ENCODE assay signal across 13 cellular contexts in genomic region chr13:23469901-23470525, GRCh38. TPM values are rescaled to one million over a fixed set of nuclear protein-coding genes. Genes with fewer than 3 reads are reported as not detected.
DNase-seq lines count a peak whose midpoint lies in the region; ATAC-seq, FAIRE-seq and TF ChIP-seq lines count a peak whose summit lies in the region.
"Had no signal": no experiment of that assay in that cellular context is flagged by ENCODE, and none has a peak within 500 bp of the region (broad histone marks: within the 10 kb centered on the region; RNA-seq: fewer than 3 reads in every experiment).

No MANE protein-coding gene starts in this region.

- H4K91ac ChIP-seq in IMR-90 (ENCODE audit: insufficient read depth, low read depth, low read length), result peak overlapping the region; percentile 76
- no peak overlapping the region for H4K91ac ChIP-seq in H1 (replicated peaks; ENCODE audit: insufficient read length, low read length)

- H2BK12ac ChIP-seq in H1 (ENCODE audit: low read depth, low read length), result no peak overlapping the region

- intact Hi-C loops in IMR-90 (cut with micrococcal nuclease) (loop anchor here (5.0 kb wide), 1 partner anchor 32 kb away; no protein-coding TSS in a partner anchor), Right ventricle myocardium superior (cut with DNase I) (loop anchor here (5.0 kb wide), 1 partner anchor 102 kb away; the partner anchor contains the start of gene TNFRSF19)

- in situ Hi-C loops in IMR-90 (cut with MboI; ENCODE audit: low sequenced_read_pairs), result loop anchor here (5.0 kb wide), 2 partner anchors 107 to 397 kb away; no protein-coding TSS in a partner anchor

- H3K36me3 ChIP-seq in IMR-90 (ENCODE audit: control insufficient read depth, insufficient read depth, low read length) (no peaks in the 10 kb centered on the region), H1 (ENCODE audit: control insufficient read depth in 2 of 4, insufficient read depth in 4 of 4, low read length in 3 of 4) (no peaks in the 10 kb centered on the region)
- H3K36me3 ChIP-seq: BLaER1 had no signal

- peak overlapping the region; percentile 53 to 79 (median 58) for H3K27ac Mint-ChIP-seq in nephron
- H3K27ac Mint-ChIP-seq: activated CD8-positive, alpha-beta T cell treated with anti-CD3 and anti-CD28 coated beads, Interleukin-2, amount 10 ng/mL, durations not matched to agents 7 days and 5 days; activated naive CD8-positive, alpha-beta T cell treated with anti-CD3 and anti-CD28 coated beads, Interleukin-2, amount 10 ng/mL, durations not matched to agents 7 days and 5 days had no signal

- H3K27ac ChIP-seq in IMR-90 (ENCODE audit: insufficient read depth, low read length), result peak overlapping the region; percentile 36; the same call in 1 of the 2 replicates
- H3K27ac ChIP-seq in H1 (ENCODE audit: low read depth, low read length), result no peak overlapping the region
- H3K27ac ChIP-seq: BLaER1 had no signal

- H4K20me1 ChIP-seq in IMR-90 (ENCODE audit: insufficient read depth, low read length), result no peaks in the 10 kb centered on the region
- no peaks in the 10 kb centered on the region for H4K20me1 ChIP-seq in H1 (replicated peaks in 1 of 2; ENCODE audit: control insufficient read depth in 1 of 2, insufficient read depth in 2 of 2, low read length in 2 of 2)
- H4K20me1 ChIP-seq: BLaER1 had no signal

- H2BK15ac ChIP-seq in IMR-90 (ENCODE audit: low read depth, low read length) (peak overlapping the region; percentile 89), H1 (ENCODE audit: low read length) (no peak overlapping the region)

- peaks cover 41% of the 10 kb centered on the region for H3K4me1 Mint-ChIP-seq in nephron

- peak overlapping the region; percentile 47 for H2AK5ac ChIP-seq in IMR-90 (ENCODE audit: low read depth, low read length)
- no peak overlapping the region for H2AK5ac ChIP-seq in H1 (ENCODE audit: low read depth, low read length)

- dilution Hi-C loops in IMR-90 (cut with HindIII; ENCODE audit: low sequenced_read_pairs, unreplicated experiment), result no loop called here

- TF ChIP-seq CTCF in IMR-90 (conservative IDR thresholded peaks at IDR 0.05; ENCODE audit: low read depth, low read length) (no peak), H1 (IDR thresholded peaks at IDR 0.05; ENCODE audit: control extremely low read depth in 1 of 3, insufficient read depth in 1 of 3, low read depth in 1 of 3, low read length in 3 of 3) (no peak), nephron (IDR thresholded peaks at IDR 0.05; ENCODE audit: unreplicated experiment in 3 of 3) (no peak)

- H3K4me2 ChIP-seq in IMR-90 (ENCODE audit: low read depth, low read length) (peak overlapping the region; percentile 23; the same call in 1 of the 2 replicates), H1 (ENCODE audit: insufficient read depth in 1 of 2, low read depth in 2 of 2, low read length in 2 of 2) (peak overlapping the region in 1 of 2 experiments; percentile 37; a peak in 1 of 4 replicates)
- H3K4me2 ChIP-seq: BLaER1 had no signal

- peak overlapping the region; percentile 69 for H3K4ac ChIP-seq in IMR-90 (ENCODE audit: low read depth, low read length)
- no peak overlapping the region for H3K4ac ChIP-seq in H1 (replicated peaks; ENCODE audit: insufficient read length, low read depth, low read length)

- DNase-seq in COLO829 (ENCODE audit: low spot score), result peak; percentile 42
- peak; percentile 83 for DNase-seq in IMR-90
- no peak for DNase-seq in H1 (ENCODE audit: low read depth in 1 of 2, low spot score in 2 of 2)
- no peak for DNase-seq in NCI-H2171 (lab: John Stamatoyannopoulos, UW)
- no peak for DNase-seq in Right ventricle myocardium superior
- DNase-seq: activated CD8-positive, alpha-beta T cell treated with anti-CD3 and anti-CD28 coated beads, Interleukin-2, amount 10 ng/mL, durations not matched to agents 7 days and 5 days; activated naive CD8-positive, alpha-beta T cell treated with anti-CD3 and anti-CD28 coated beads, Interleukin-2, amount 10 ng/mL, durations not matched to agents 7 days and 5 days; NCI-H1092 treated with DMSO at 0.1 percent for 48 hours; stimulated activated naive CD8-positive, alpha-beta T cell treated with anti-CD3 and anti-CD28 coated beads, Interleukin-15, Interleukin-2, amounts not matched to agents 100 U/mL and 50 U/mL, for 24 hours had no signal

- ATAC-seq in IMR-90 (ENCODE audit: low read depth) (0 out of 2 replicates have a peak, but pooled peaks have one; percentile 3), HG03442 (IDR thresholded peaks at IDR 0.05; ENCODE audit: unreplicated experiment) (no peak), Right ventricle myocardium superior (ENCODE audit: poor library complexity) (no peak), HG03025 (IDR thresholded peaks at IDR 0.05; ENCODE audit: low FRiP score, unreplicated experiment) (no peak)
- ATAC-seq: activated CD8-positive, alpha-beta T cell treated with anti-CD3 and anti-CD28 coated beads, Interleukin-2, amount 10 ng/mL, durations not matched to agents 7 days and 5 days; stimulated activated naive CD8-positive, alpha-beta T cell treated with anti-CD3 and anti-CD28 coated beads, Interleukin-15, Interleukin-2, amounts not matched to agents 100 U/mL and 50 U/mL, for 24 hours had no signal

- TF ChIP-seq POLR2A in IMR-90 (IDR thresholded peaks at IDR 0.05; ENCODE audit: low read depth, low read length) (no peak), H1 (IDR thresholded peaks at IDR 0.05; ENCODE audit: control extremely low read depth in 1 of 2, low read depth in 2 of 2, low read length in 2 of 2) (no peak)

- H2AK9ac ChIP-seq in IMR-90 (replicated peaks; ENCODE audit: low read depth, low read length, poor library complexity), result peak overlapping the region; percentile 7

- CTCF ChIA-PET in IMR-90 (lab: Yijun Ruan, JAX) (no interaction called here), H1 (lab: Charles Lee; ENCODE audit: partially characterized antibody) (interaction anchor here (0.6 to 1.5 kb wide), 8 partner anchors 9 to 403 kb away, joined by 3 to 5 read pairs (median 3); partner anchors contain the start of gene TNFRSF19)

- POLR2A ChIA-PET in IMR-90 (lab: Charles Lee; ENCODE audit: unreplicated experiment) (interaction anchor here (0.6 kb wide), 1 partner anchor 71 kb away, joined by 3 read pairs; no protein-coding TSS in a partner anchor), H1 (lab: Charles Lee; ENCODE audit: partially characterized antibody) (no interaction called here)

- H3K9me3 ChIP-seq in IMR-90 (ENCODE audit: control insufficient read depth, insufficient read depth, low read length) (no peaks in the 10 kb centered on the region), H1 (ENCODE audit: insufficient read depth in 2 of 2, low read depth in 1 of 2, low read length in 1 of 2) (no peaks in the 10 kb centered on the region)
- H3K9me3 ChIP-seq: BLaER1 had no signal

- H3K79me1 ChIP-seq in IMR-90 (ENCODE audit: low read depth in 1 of 2, low read length in 2 of 2) (peaks cover 3 to 8% of the 10 kb centered on the region in 2 experiments; a peak in 2 of 4 replicates), H1 (ENCODE audit: low read depth, low read length) (no peaks in the 10 kb centered on the region)

- no peaks in the 10 kb centered on the region for H3K27me3 ChIP-seq in IMR-90 (ENCODE audit: control insufficient read depth, insufficient read depth, low read length)
- H3K27me3 ChIP-seq in H1 (replicated peaks in 1 of 4; ENCODE audit: control insufficient read depth in 3 of 4, extremely low read depth in 1 of 4, insufficient read depth in 3 of 4, low read length in 3 of 4), result peaks cover 0 to 10% (median 4%) of the 10 kb centered on the region in 4 experiments; a peak in 4 of 7 replicates
- H3K27me3 ChIP-seq: BLaER1 had no signal

- FAIRE-seq in H1 (lab: Jason Lieb, UNC), result peak; percentile 57

- TF ChIP-seq EP300 in H1 (IDR thresholded peaks at IDR 0.05; ENCODE audit: borderline replicate concordance in 1 of 2, low read depth in 2 of 2, low read length in 2 of 2), result no peak

- H3K23ac ChIP-seq in IMR-90 (ENCODE audit: low read depth, low read length) (0 out of 2 replicates have a peak overlapping the region, but pooled peaks have one; percentile 10), H1 (ENCODE audit: insufficient read length) (no peak overlapping the region)

- peak overlapping the region; percentile 85 for H4K5ac ChIP-seq in IMR-90 (ENCODE audit: low read depth, low read length)
- no peak overlapping the region for H4K5ac ChIP-seq in H1 (ENCODE audit: insufficient read length, low read depth, low read length)

- peaks cover 2% of the 10 kb centered on the region for H3K23me2 ChIP-seq in H1 (ENCODE audit: low read depth, low read length)

- no peak overlapping the region for H3K4me3 ChIP-seq in IMR-90 (ENCODE audit: insufficient read depth, low read depth, low read length)
- H3K4me3 ChIP-seq in H1 (ENCODE audit: extremely low read depth in 1 of 4, insufficient read depth in 2 of 4, low read depth in 3 of 4, low read length in 4 of 4), result no peak overlapping the region
- H3K4me3 ChIP-seq: BLaER1 had no signal

- BruUV-seq in IMR-90 (replicated peaks; lab: Mats Ljungman, UMichigan), result no TSS peak

- WGBS in IMR-90 (ENCODE audit: extremely low coverage in 2 of 2, insufficient read length in 1 of 2), 2 experiments, result 73% methylated on average over 4 of the region's 11 CpGs; no CpG with 5 or more reads in 1 of the 2 experiments
- WGBS in H1 (ENCODE audit: extremely low coverage in 1 of 2, insufficient coverage in 1 of 2, insufficient read length in 1 of 2, insufficient replicate concordance in 2 of 2, low coverage in 1 of 2, low lambda C conversion rate in 2 of 2, missing lambda C conversion rate in 1 of 2), 2 experiments, result 70% methylated on average over 11 of the region's 11 CpGs; no CpG with 5 or more reads in 1 of the 2 experiments

- H3K27me3 Mint-ChIP-seq in nephron (ENCODE audit: low read depth), result no peaks in the 10 kb centered on the region

- TF ChIP-seq RAD21 in IMR-90 (IDR thresholded peaks at IDR 0.05; ENCODE audit: low read length), result no peak
- no peak for TF ChIP-seq RAD21 in H1 (IDR thresholded peaks at IDR 0.05 in 1 of 2, conservative IDR thresholded peaks at IDR 0.05 in 1 of 2; ENCODE audit: low read depth in 2 of 2, low read length in 2 of 2)

- H2BK20ac ChIP-seq in IMR-90 (ENCODE audit: low read depth, low read length) (peak overlapping the region; percentile 70), H1 (ENCODE audit: low read length) (no peak overlapping the region)

- no peaks in the 10 kb centered on the region for H3K36me3 Mint-ChIP-seq in nephron (ENCODE audit: low read depth)
- H3K36me3 Mint-ChIP-seq: activated naive CD8-positive, alpha-beta T cell treated with anti-CD3 and anti-CD28 coated beads, Interleukin-2, amount 10 ng/mL, durations not matched to agents 7 days and 5 days had no signal

- H2BK5ac ChIP-seq in IMR-90 (ENCODE audit: low read depth, low read length, poor library complexity, severe bottlenecking), result peak overlapping the region; percentile 84
- H2BK5ac ChIP-seq in H1 (ENCODE audit: low read depth, low read length), result no peak overlapping the region

- peak overlapping the region in 2 of 3 experiments; percentile 6 to 39 for H3K4me3 Mint-ChIP-seq in nephron
- H3K4me3 Mint-ChIP-seq: activated CD8-positive, alpha-beta T cell treated with anti-CD3 and anti-CD28 coated beads, Interleukin-2, amount 10 ng/mL, durations not matched to agents 7 days and 5 days; activated naive CD8-positive, alpha-beta T cell treated with anti-CD3 and anti-CD28 coated beads, Interleukin-2, amount 10 ng/mL, durations not matched to agents 7 days and 5 days had no signal

- no peaks in the 10 kb centered on the region for H3K79me2 ChIP-seq in H1 (ENCODE audit: control insufficient read depth in 1 of 2, insufficient read depth in 2 of 2, low read length in 2 of 2)

- H3K14ac ChIP-seq in IMR-90 (replicated peaks; ENCODE audit: low read depth, low read length), result peak overlapping the region; percentile 34; the same call in 1 of the 2 replicates
- H3K14ac ChIP-seq in H1 (ENCODE audit: insufficient read length), result no peak overlapping the region

- H3K9me1 ChIP-seq in IMR-90 (ENCODE audit: insufficient read depth, low read length), result peaks cover 7% of the 10 kb centered on the region

- H3K9ac ChIP-seq in IMR-90 (ENCODE audit: low read depth, low read length) (0 out of 2 replicates have a peak overlapping the region, but pooled peaks have one; percentile 3), H1 (replicated peaks in 1 of 4; ENCODE audit: extremely low read depth in 1 of 4, low read depth in 3 of 4, low read length in 3 of 4) (no peak overlapping the region)
- H3K9ac ChIP-seq: BLaER1 had no signal

- H3K18ac ChIP-seq in IMR-90 (ENCODE audit: low read depth, low read length) (peak overlapping the region; percentile 61), H1 (ENCODE audit: extremely low read depth, low read length) (no peak overlapping the region)

- H2AFZ ChIP-seq in IMR-90 (replicated peaks; ENCODE audit: low read length, poor library complexity) (peak overlapping the region; percentile 6), H1 (ENCODE audit: low read length) (no peak overlapping the region)

- no peaks in the 10 kb centered on the region for H3K9me3 Mint-ChIP-seq in nephron
- H3K9me3 Mint-ChIP-seq: activated naive CD8-positive, alpha-beta T cell treated with anti-CD3 and anti-CD28 coated beads, Interleukin-2, amount 10 ng/mL, durations not matched to agents 7 days and 5 days had no signal

- peak overlapping the region; percentile 84 for H2BK120ac ChIP-seq in IMR-90 (ENCODE audit: low read depth, low read length)
- no peak overlapping the region for H2BK120ac ChIP-seq in H1 (replicated peaks; ENCODE audit: low read depth, low read length)

- peaks cover 15% of the 10 kb centered on the region for H3K4me1 ChIP-seq in IMR-90 (ENCODE audit: control insufficient read depth, insufficient read depth, low read length)
- peaks cover 0 to 10% (median 7%) of the 10 kb centered on the region in 4 experiments; a peak in 5 of 7 replicates for H3K4me1 ChIP-seq in H1 (replicated peaks in 1 of 4; ENCODE audit: control insufficient read depth in 3 of 4, insufficient read depth in 4 of 4, low read length in 3 of 4)

- no peak overlapping the region for H3K56ac ChIP-seq in IMR-90 (ENCODE audit: extremely low read depth, insufficient read depth, low read length)
- H3K56ac ChIP-seq in H1 (replicated peaks; ENCODE audit: insufficient read length, low read depth, low read length), result no peak overlapping the region

- peak overlapping the region; percentile 13 to 49; a peak in 2 of 4 replicates for H4K8ac ChIP-seq in IMR-90 (ENCODE audit: low read depth in 2 of 2, low read length in 2 of 2)
- no peak overlapping the region for H4K8ac ChIP-seq in H1 (ENCODE audit: extremely low read depth, insufficient read depth, low read length)

RNA-seq across cellular contexts. Expression of gene SACS, which starts 36.5 kb away (rescaled TPM):
- total RNA-seq in IMR-90 (2012; rRNA removed) (121 and 174 TPM in 2 replicates), Right ventricle myocardium superior (6.8 TPM)
- polyA plus RNA-seq in IMR-90 (2012; rRNA removed) (12.1 and 14.7 TPM in 2 replicates), H1 (2011; rRNA removed) (11.0 and 17.4 TPM in 2 replicates)
- polyA plus RNA-seq in IMR-90 (2012; cell fraction: cytosol; rRNA removed), result 5.2 and 9.7 TPM in 2 replicates
- 12.1 and 25.9 TPM in 2 replicates for polyA plus RNA-seq in IMR-90 (2012; cell fraction: nucleus; rRNA removed; ENCODE audit: low replicate concordance)
- 51.3 and 54.2 TPM in 2 replicates for total RNA-seq in H1 (2021; fragmentation: NEBNext Ultra II Directional; extraction: Animal tissue kit (Norgen Biotek cat#: 25700))
- 14.2 TPM for polyA plus RNA-seq in H1 (2011; cell fraction: cytosol; rRNA removed)
- 54.3 TPM for polyA plus RNA-seq in H1 (2011; cell fraction: nucleus; rRNA removed)
- 9.6 to 23.4 TPM (median 16.3 TPM) in 4 replicates for polyA plus RNA-seq in H1 (2012, experiment 1 of 2)
- polyA plus RNA-seq in H1 (2012, experiment 2 of 2), result 1.5 TPM
- 23.0 TPM for polyA plus RNA-seq in H1 (2013, experiment 1 of 2)
- 18.6 TPM for polyA plus RNA-seq in H1 (2013, experiment 2 of 2)
- 171 and 240 TPM in 2 replicates for polyA minus RNA-seq in H1 (2011; rRNA and poly(A)+ RNA removed)
- 50.0 TPM for polyA minus RNA-seq in H1 (2011; cell fraction: cytosol; rRNA and poly(A)+ RNA removed)
- 177 TPM for polyA minus RNA-seq in H1 (2011; cell fraction: nucleus; rRNA and poly(A)+ RNA removed)

Comparison
In these comparisons a context has a peak if more than half of its experiments do, and no peak if none do; other contexts are left out.
1. DNase-seq: peak in COLO829 (single experiment) and IMR-90 (single experiment); none in H1 (0 of 2), NCI-H2171 (single experiment) and Right ventricle myocardium superior (single experiment).